ENCODE assay signal across 20 cellular contexts in the genomic region with DNA sequence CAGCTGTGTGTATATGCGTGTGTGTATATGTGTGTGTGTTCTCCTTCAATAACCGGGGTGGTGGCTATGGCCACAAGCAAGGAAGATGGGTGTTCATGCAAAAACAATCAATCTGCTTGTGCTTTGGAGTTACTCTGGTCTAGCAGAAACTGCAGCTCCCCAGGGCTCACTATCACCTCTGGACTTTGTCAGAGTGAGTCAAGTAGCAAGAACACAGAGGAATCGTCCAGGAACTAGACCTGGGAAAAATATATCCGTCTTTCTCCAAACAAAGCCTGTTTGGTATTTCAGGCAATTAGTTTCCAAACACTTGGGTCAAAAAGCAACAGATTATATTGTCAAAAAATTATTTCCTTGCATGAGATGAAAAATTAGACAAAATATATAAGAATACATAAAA.
"Had no signal": no experiment of that assay in that cellular context is flagged by ENCODE, and none has a peak within 500 bp of the region (broad histone marks: within the 10 kb centered on the region; RNA-seq: fewer than 3 reads in every experiment).

No MANE protein-coding gene starts in this region.

- H3K4me1 ChIP-seq: breast epithelium had no signal

- ATAC-seq: activated T-cell treated with anti-CD3 and anti-CD28 coated beads, Interleukin-2, amount 50 U/mL, for 4 hours; heart right ventricle; left lobe of liver; lower lobe of right lung; natural killer cell; stimulated activated naive CD8-positive, alpha-beta T cell treated with anti-CD3 and anti-CD28 coated beads, Interleukin-15, Interleukin-2, amounts not matched to agents 100 U/mL and 50 U/mL, for 24 hours had no signal

- H3K27me3 ChIP-seq: breast epithelium, esophagus squamous epithelium, heart right ventricle, right atrium auricular region had no signal

- H3K27ac ChIP-seq: breast epithelium, esophagus squamous epithelium, heart right ventricle, lower lobe of right lung, right atrium auricular region had no signal

- FAIRE-seq: colon, kidney had no signal

- DNase-seq: activated CD4-positive, alpha-beta T cell treated with anti-CD3 and anti-CD28 coated beads for 4 hours; activated CD4-positive, alpha-beta T cell treated with anti-CD3 and anti-CD28 coated beads, Interleukin-2, amount 50 U/mL, for 48 hours; activated CD4-positive, CD25-positive, alpha-beta regulatory T cell; activated CD8-positive, alpha-beta memory T cell treated with anti-CD3 and anti-CD28 coated beads, Interleukin-2, amount 50 U/mL, for 48 hours; activated naive CD4-positive, alpha-beta T cell; activated T-cell treated with anti-CD3 and anti-CD28 coated beads, Interleukin-2, amount 50 U/mL, for 4 hours; endodermal cell; esophagus squamous epithelium; heart right ventricle; kidney; lower lobe of right lung; natural killer cell; stimulated activated CD4-positive, alpha-beta T cell treated with anti-CD3 and anti-CD28 coated beads, Interleukin-12 subunit alpha, Interleukin-12 subunit beta, amount 100 ng/mL, for 4 hours; stimulated activated CD4-positive, alpha-beta T cell treated with anti-CD3 and anti-CD28 coated beads, Interleukin-4, amount 100 ng/mL, for 4 hours; stimulated activated naive CD8-positive, alpha-beta T cell treated with anti-CD3 and anti-CD28 coated beads, Interleukin-15, Interleukin-2, amounts not matched to agents 100 U/mL and 50 U/mL, for 24 hours; T1000 had no signal

- H3K4me3 ChIP-seq: breast epithelium, esophagus squamous epithelium, heart right ventricle, lower lobe of right lung, right atrium auricular region had no signal

- H3K36me3 ChIP-seq: breast epithelium, heart right ventricle, lower lobe of right lung, right atrium auricular region had no signal

- H3K9me3 ChIP-seq: breast epithelium, esophagus squamous epithelium, heart right ventricle, lower lobe of right lung, right atrium auricular region had no signal
